ENCODE assay signal across 8 cellular contexts in genomic region chr5:93607367-93608258, GRCh38. TPM values are rescaled to one million over a fixed set of nuclear protein-coding genes. Genes with fewer than 3 reads are reported as not detected.
DNase-seq lines count a peak whose midpoint lies in the region; ATAC-seq, FAIRE-seq and TF ChIP-seq lines count a peak whose summit lies in the region.

No MANE protein-coding gene starts in this region.

- in situ Hi-C loops in HepG2 (cut with HindIII; ENCODE audit: extremely low pct_ligation_motif_present, low pct_unique_long_range_greater_than_20kb) = no loop called here

- CTCF ChIA-PET in HepG2 (lab: Yijun Ruan, JAX; ENCODE audit: low intra/inter-chr PET ratio, low total read pairs) = interaction anchor here (1.2 to 1.7 kb wide), 2 partner anchors 21 to 194 kb away, joined by 3 to 9 read pairs; no protein-coding TSS in a partner anchor

- H3K79me2 ChIP-seq in HepG2 (ENCODE audit: insufficient read depth, low read length) = no peaks in the 10 kb centered on the region

- H3K9me3 Mint-ChIP-seq in central memory CD8-positive, alpha-beta T cell = no peaks in the 10 kb centered on the region

- POLR2A ChIA-PET in HepG2 (lab: Yijun Ruan, JAX) = no interaction called here

- no peak overlapping the region for H3K9ac ChIP-seq in HepG2 (ENCODE audit: insufficient read depth, low read depth, low read length)

- H3K4me1 ChIP-seq in HepG2 (ENCODE audit: insufficient read depth, low read length) = peaks cover 21% of the 10 kb centered on the region
- H3K4me1 ChIP-seq in effector memory CD4-positive, alpha-beta T cell (ENCODE audit: control insufficient read depth, insufficient read depth, low read length, poor library complexity, severe bottlenecking) = peaks cover 9% of the 10 kb centered on the region

- FAIRE-seq in HepG2 (lab: Jason Lieb, UNC) = peak; percentile 85

- H3K4me1 Mint-ChIP-seq in central memory CD8-positive, alpha-beta T cell = peaks cover 27% of the 10 kb centered on the region

- TF ChIP-seq POLR2A in HepG2 (IDR thresholded peaks at IDR 0.05; ENCODE audit: insufficient read depth in 1 of 2, low read depth in 2 of 2, low read length in 2 of 2) = no peak

- 19% methylated on average over 19 of the region's 19 CpGs for WGBS in HepG2 (ENCODE audit: low lambda C conversion rate)

- no peak overlapping the region for H3K27ac ChIP-seq in HepG2 (ENCODE audit: extremely low read length, insufficient read depth, low read length)
- no peak overlapping the region for H3K27ac ChIP-seq in effector memory CD4-positive, alpha-beta T cell (ENCODE audit: insufficient read depth, low read length, poor library complexity, severe bottlenecking)

- H3K9me3 ChIP-seq in HepG2 (ENCODE audit: low read length) = no peaks in the 10 kb centered on the region
- no peaks in the 10 kb centered on the region for H3K9me3 ChIP-seq in effector memory CD4-positive, alpha-beta T cell (ENCODE audit: control insufficient read depth, low read length)

- no peak for TF ChIP-seq EP300 in HepG2 (IDR thresholded peaks at IDR 0.05; ENCODE audit: low read depth in 2 of 2, low read length in 2 of 2)
- TF ChIP-seq EP300 in HepG2 (CRISPR knock-in tag; IDR thresholded peaks at IDR 0.05; ENCODE audit: borderline replicate concordance) = no peak

- no TSS peak for BruUV-seq in HepG2 (replicated peaks; lab: Mats Ljungman, UMichigan)

- H3K4me2 ChIP-seq in HepG2 (ENCODE audit: low read depth, low read length) = peak overlapping the region; percentile 46

- H3K4me3 Mint-ChIP-seq in central memory CD8-positive, alpha-beta T cell = no peak overlapping the region

- peak; percentile 83 for TF ChIP-seq CTCF in HepG2 (CRISPR knock-in tag; IDR thresholded peaks at IDR 0.05)

- no peaks in the 10 kb centered on the region for H3K36me3 ChIP-seq in HepG2 (replicated peaks in 1 of 2; ENCODE audit: control insufficient read depth in 1 of 2, insufficient read depth in 2 of 2, low read length in 2 of 2)
- H3K36me3 ChIP-seq in effector memory CD4-positive, alpha-beta T cell (ENCODE audit: control insufficient read depth, insufficient read depth, low read length) = no peaks in the 10 kb centered on the region

- intact Hi-C loops in HepG2 (cut with micrococcal nuclease; ENCODE audit: unreplicated experiment) = loop anchor here (1.0 to 2.0 kb wide), 2 partner anchors 25 to 307 kb away; no protein-coding TSS in a partner anchor

- DNase-seq in COLO668 (lab: John Stamatoyannopoulos, UW; ENCODE audit: unreplicated experiment) (peak; percentile 5), NCI-H82 treated with DMSO at 0.1 percent for 48 hours (lab: John Stamatoyannopoulos, UW; ENCODE audit: unreplicated experiment) (peak; percentile 66), HepG2 (ENCODE audit: low spot score) (peak; percentile 44)
- DNase-seq in central memory CD8-positive, alpha-beta T cell (ENCODE audit: low spot score in 2 of 2) = no peak
- no peak for DNase-seq in effector memory CD4-positive, alpha-beta T cell
- no peak for DNase-seq in stimulated activated CD4-positive, alpha-beta T cell treated with anti-CD3 and anti-CD28 coated beads, Interleukin-2, amount 100 ng/mL, for 24 hours

- no peak overlapping the region for H3K27ac Mint-ChIP-seq in central memory CD8-positive, alpha-beta T cell (ENCODE audit: low read depth)

- peaks cover 9% of the 10 kb centered on the region for H3K36me3 Mint-ChIP-seq in central memory CD8-positive, alpha-beta T cell (ENCODE audit: insufficient read depth)

- peaks cover 3 to 73% of the 10 kb centered on the region in 2 experiments; a peak in 4 of 5 replicates for H3K27me3 ChIP-seq in HepG2 (ENCODE audit: control insufficient read depth in 1 of 2, insufficient read depth in 2 of 2, low read length in 2 of 2)
- H3K27me3 ChIP-seq in effector memory CD4-positive, alpha-beta T cell (replicated peaks; ENCODE audit: control insufficient read depth, insufficient read depth, low read length, poor library complexity, severe bottlenecking) = peaks cover 81% of the 10 kb centered on the region

- H2AFZ ChIP-seq in HepG2 (ENCODE audit: low read length) = no peak overlapping the region

- no peak overlapping the region for H3K4me3 ChIP-seq in HepG2 (replicated peaks in 1 of 3; ENCODE audit: insufficient read depth in 1 of 3, low read depth in 2 of 3, low read length in 3 of 3)
- H3K4me3 ChIP-seq in effector memory CD4-positive, alpha-beta T cell (ENCODE audit: insufficient read depth, low read depth, low read length, poor library complexity, severe bottlenecking) = no peak overlapping the region

- ATAC-seq in GM18519 (IDR thresholded peaks at IDR 0.05; ENCODE audit: low FRiP score, unreplicated experiment) = peak; percentile 82
- peak; percentile 76 for ATAC-seq in HG03025 (IDR thresholded peaks at IDR 0.05; ENCODE audit: low FRiP score, unreplicated experiment)
- ATAC-seq in central memory CD8-positive, alpha-beta T cell (replicated peaks; ENCODE audit: extremely low read depth, poor library complexity, severe bottlenecking) = peak; percentile 62
- peak; percentile 81 for ATAC-seq in HepG2

- no peaks in the 10 kb centered on the region for H3K27me3 Mint-ChIP-seq in central memory CD8-positive, alpha-beta T cell

- TF ChIP-seq RAD21 in HepG2 (CRISPR knock-in tag; IDR thresholded peaks at IDR 0.05) = peak; percentile 28; the same call in 1 of the 2 replicates

- no peaks in the 10 kb centered on the region for H4K20me1 ChIP-seq in HepG2 (ENCODE audit: insufficient read depth, low read length)

TF ChIP-seq in HepG2, 621 proteins besides CTCF, POLR2A, EP300 and RAD21 (continues in another document):
- no peak for TF ChIP-seq ZNF775 (CRISPR knock-in tag; IDR thresholded peaks at IDR 0.05; ENCODE audit: borderline replicate concordance)
- TF ChIP-seq ZNF362 (CRISPR knock-in tag; IDR thresholded peaks at IDR 0.05; ENCODE audit: borderline replicate concordance) = no peak
- TF ChIP-seq CHD2 (IDR thresholded peaks at IDR 0.05; ENCODE audit: low read depth, low read length) = no peak
- peak; percentile 14 for TF ChIP-seq TEAD3 (CRISPR knock-in tag; optimal IDR thresholded peaks at IDR 0.05; ENCODE audit: borderline replicate concordance)

RNA-seq across cellular contexts. Expression of gene NR2F1, which starts 24.6 kb away (rescaled TPM):
- total RNA-seq in HepG2 (2016; rRNA removed; fragmentation: Illumina TruSeq; extraction: Trizol) = 14.0 and 17.1 TPM in 2 replicates
- total RNA-seq in HepG2 (2016; cell fraction: cytosol; rRNA removed; fragmentation: Illumina TruSeq; extraction: Trizol; ENCODE audit: low read depth) = 4.3 and 4.6 TPM in 2 replicates
- total RNA-seq in HepG2 (2016; cell fraction: insoluble cytoplasmic fraction; rRNA removed; fragmentation: Illumina TruSeq; extraction: Trizol) = 12.7 and 15.6 TPM in 2 replicates
- 12.0 and 12.1 TPM in 2 replicates for total RNA-seq in HepG2 (2016; cell fraction: membrane; rRNA removed; fragmentation: Illumina TruSeq; extraction: Trizol)
- total RNA-seq in HepG2 (2016; cell fraction: nucleus; rRNA removed; fragmentation: Illumina TruSeq; extraction: Trizol) = 14.7 and 16.7 TPM in 2 replicates
- 59.7 and 76.5 TPM in 2 replicates for polyA plus RNA-seq in HepG2 (2011; rRNA removed)
- 48.3 and 60.7 TPM in 2 replicates for polyA plus RNA-seq in HepG2 (2011; cell fraction: cytosol; rRNA removed)
- 179 and 207 TPM in 2 replicates for polyA plus RNA-seq in HepG2 (2011; cell fraction: nucleus; rRNA removed)
- 28.9 and 65.9 TPM in 2 replicates for polyA plus RNA-seq in HepG2 (2012)
- polyA plus RNA-seq in HepG2 (2016; cell fraction: cytosol; fragmentation: Illumina TruSeq; extraction: Trizol; ENCODE audit: low read depth) = 1.4 and 2.1 TPM in 2 replicates
- polyA plus RNA-seq in HepG2 (2016; cell fraction: insoluble cytoplasmic fraction; fragmentation: Illumina TruSeq; extraction: Trizol; ENCODE audit: low read depth) = 16.0 and 19.7 TPM in 2 replicates
- 4.8 and 5.9 TPM in 2 replicates for polyA plus RNA-seq in HepG2 (2016; cell fraction: membrane; fragmentation: Illumina TruSeq; extraction: Trizol; ENCODE audit: low read depth)
- 37.8 and 39.6 TPM in 2 replicates for polyA plus RNA-seq in HepG2 (2016; cell fraction: nucleus; fragmentation: Illumina TruSeq; extraction: Trizol; ENCODE audit: insufficient read depth, low read depth)
- 62.1 and 114 TPM in 2 replicates for polyA minus RNA-seq in HepG2 (2011; rRNA and poly(A)+ RNA removed; ENCODE audit: low replicate concordance)
- polyA minus RNA-seq in HepG2 (2011; cell fraction: cytosol; rRNA and poly(A)+ RNA removed) = 46.9 and 57.0 TPM in 2 replicates
- polyA minus RNA-seq in HepG2 (2011; cell fraction: nucleus; rRNA and poly(A)+ RNA removed) = 29.7 and 42.6 TPM in 2 replicates

RNA-seq across cellular contexts. Expression of gene NR2F1-AS1, which starts 26.6 kb away (rescaled TPM):
- total RNA-seq in HepG2 (2016; rRNA removed; fragmentation: Illumina TruSeq; extraction: Trizol) = 2.1 and 2.8 TPM in 2 replicates
- 2.5 and 2.7 TPM in 2 replicates for total RNA-seq in HepG2 (2016; cell fraction: cytosol; rRNA removed; fragmentation: Illumina TruSeq; extraction: Trizol; ENCODE audit: low read depth)
- 0.64 and 1.1 TPM in 2 replicates for total RNA-seq in HepG2 (2016; cell fraction: insoluble cytoplasmic fraction; rRNA removed; fragmentation: Illumina TruSeq; extraction: Trizol)
- total RNA-seq in HepG2 (2016; cell fraction: membrane; rRNA removed; fragmentation: Illumina TruSeq; extraction: Trizol) = 3.5 and 3.7 TPM in 2 replicates
- total RNA-seq in HepG2 (2016; cell fraction: nucleus; rRNA removed; fragmentation: Illumina TruSeq; extraction: Trizol) = 3.5 and 4.9 TPM in 2 replicates
- 2.8 and 3.1 TPM in 2 replicates for polyA plus RNA-seq in HepG2 (2011; rRNA removed)
- polyA plus RNA-seq in HepG2 (2011; cell fraction: cytosol; rRNA removed) = 1.1 and 2.4 TPM in 2 replicates
- 2.9 and 5.9 TPM in 2 replicates for polyA plus RNA-seq in HepG2 (2011; cell fraction: nucleus; rRNA removed)
- polyA plus RNA-seq in HepG2 (2012) = 5.1 and 7.3 TPM in 2 replicates
- 3.6 and 4.1 TPM in 2 replicates for polyA plus RNA-seq in HepG2 (2016; cell fraction: cytosol; fragmentation: Illumina TruSeq; extraction: Trizol; ENCODE audit: low read depth)
- polyA plus RNA-seq in HepG2 (2016; cell fraction: insoluble cytoplasmic fraction; fragmentation: Illumina TruSeq; extraction: Trizol; ENCODE audit: low read depth) = 0.48 and 2.3 TPM in 2 replicates
- 2.6 and 5.7 TPM in 2 replicates for polyA plus RNA-seq in HepG2 (2016; cell fraction: membrane; fragmentation: Illumina TruSeq; extraction: Trizol; ENCODE audit: low read depth)
- 2.3 and 2.9 TPM in 2 replicates for polyA plus RNA-seq in HepG2 (2016; cell fraction: nucleus; fragmentation: Illumina TruSeq; extraction: Trizol; ENCODE audit: insufficient read depth, low read depth)
- polyA minus RNA-seq in HepG2 (2011; rRNA and poly(A)+ RNA removed; ENCODE audit: low replicate concordance) = 2.2 and 4.6 TPM in 2 replicates
- polyA minus RNA-seq in HepG2 (2011; cell fraction: cytosol; rRNA and poly(A)+ RNA removed) = 2.1 TPM in 1 of 2 replicates, not detected in the other
- polyA minus RNA-seq in HepG2 (2011; cell fraction: nucleus; rRNA and poly(A)+ RNA removed) = 27.3 and 33.1 TPM in 2 replicates

Comparison
In these comparisons a context has a peak if more than half of its experiments do, and no peak if none do; other contexts are left out.
1. DNase-seq: peak in COLO668 (single experiment), NCI-H82 treated with DMSO at 0.1 percent for 48 hours (single experiment) and HepG2 (single experiment); none in central memory CD8-positive, alpha-beta T cell (0 of 2), effector memory CD4-positive, alpha-beta T cell (0 of 3) and stimulated activated CD4-positive, alpha-beta T cell treated with anti-CD3 and anti-CD28 coated beads, Interleukin-2, amount 100 ng/mL, for 24 hours (0 of 2).
2. Peak in every context shown above with its lines, with median percentiles within 50 percentile points of each other: ATAC-seq.